ENCODE assay signal across 31 cellular contexts in genomic region chr6:154438882-154439281, GRCh38.
"Had no signal": no experiment of that assay in that cellular context is flagged by ENCODE, and none has a peak within 500 bp of the region (broad histone marks: within the 10 kb centered on the region; RNA-seq: fewer than 3 reads in every experiment).

No MANE protein-coding gene starts in this region.

- H3K36me3 ChIP-seq: adrenal gland, ovary had no signal

- H3K4me1 ChIP-seq: adrenal gland, testis had no signal

- H3K27ac ChIP-seq: adrenal gland, coronary artery, heart left ventricle, lower lobe of right lung, ovary, skin epidermis, testis, transverse colon had no signal

- H3K4me3 ChIP-seq: adrenal gland, coronary artery, dorsolateral prefrontal cortex, heart left ventricle, lower lobe of right lung, mucosa of descending colon, ovary, skin epidermis, testis, transverse colon had no signal

- H3K9me3 ChIP-seq: adrenal gland, heart left ventricle, lower lobe of right lung, mucosa of descending colon, ovary, testis, transverse colon had no signal

- DNase-seq: activated B cell treated with CpG ODN at 0.5 μM for 24 hours; activated CD4-positive, alpha-beta T cell treated with anti-CD3 and anti-CD28 coated beads for 36 hours; activated CD8-positive, alpha-beta memory T cell treated with anti-CD3 and anti-CD28 coated beads, Interleukin-2, amount 10 ng/mL, durations not matched to agents 7 days and 5 days; activated CD8-positive, alpha-beta T cell treated with anti-CD3 and anti-CD28 coated beads, Interleukin-2, amount 10 ng/mL, durations not matched to agents 7 days and 5 days; activated effector memory CD4-positive, alpha-beta T cell treated with Interleukin-2 at 50 U/mL for 16 hours; activated naive CD4-positive, alpha-beta T cell treated with Interleukin-2 at 50 U/mL for 16 hours; activated naive CD8-positive, alpha-beta T cell treated with anti-CD3 and anti-CD28 coated beads for 36 hours; adrenal gland; aorta; dorsolateral prefrontal cortex; effector memory CD4-positive, alpha-beta T cell; heart left ventricle; hypothalamus; immature natural killer cell; kidney glomerular epithelial cell; lower lobe of right lung; mesenchymal stem cell; mucosa of descending colon; ovary; stimulated activated CD4-positive, alpha-beta T cell treated with anti-CD3 and anti-CD28 coated beads, Interleukin-12 subunit alpha, Interleukin-12 subunit beta, amount 100 ng/mL, for 4 hours; stimulated activated CD4-positive, alpha-beta T cell treated with anti-CD3 and anti-CD28 coated beads, Interleukin-4, amount 100 ng/mL, for 1 hour; stimulated activated naive CD8-positive, alpha-beta T cell treated with anti-CD3 and anti-CD28 coated beads, Interleukin-15, Interleukin-2, amounts not matched to agents 100 U/mL and 50 U/mL, for 24 hours; SW 1271; T-helper 9 cell; testis; transverse colon had no signal

- H3K27me3 ChIP-seq: adrenal gland, dorsolateral prefrontal cortex, heart left ventricle, ovary, testis, transverse colon had no signal

- FAIRE-seq: urothelium cell line had no signal

- ATAC-seq: activated CD4-positive, alpha-beta T cell treated with anti-CD3 and anti-CD28 coated beads for 36 hours; activated CD8-positive, alpha-beta memory T cell treated with anti-CD3 and anti-CD28 coated beads, Interleukin-2, amount 10 ng/mL, durations not matched to agents 7 days and 5 days; activated CD8-positive, alpha-beta T cell treated with anti-CD3 and anti-CD28 coated beads, Interleukin-2, amount 10 ng/mL, durations not matched to agents 7 days and 5 days; left lobe of liver; lower lobe of right lung; mucosa of descending colon; sciatic nerve; stimulated activated naive CD8-positive, alpha-beta T cell treated with anti-CD3 and anti-CD28 coated beads, Interleukin-15, Interleukin-2, amounts not matched to agents 100 U/mL and 50 U/mL, for 24 hours had no signal
